In the genomic region with DNA sequence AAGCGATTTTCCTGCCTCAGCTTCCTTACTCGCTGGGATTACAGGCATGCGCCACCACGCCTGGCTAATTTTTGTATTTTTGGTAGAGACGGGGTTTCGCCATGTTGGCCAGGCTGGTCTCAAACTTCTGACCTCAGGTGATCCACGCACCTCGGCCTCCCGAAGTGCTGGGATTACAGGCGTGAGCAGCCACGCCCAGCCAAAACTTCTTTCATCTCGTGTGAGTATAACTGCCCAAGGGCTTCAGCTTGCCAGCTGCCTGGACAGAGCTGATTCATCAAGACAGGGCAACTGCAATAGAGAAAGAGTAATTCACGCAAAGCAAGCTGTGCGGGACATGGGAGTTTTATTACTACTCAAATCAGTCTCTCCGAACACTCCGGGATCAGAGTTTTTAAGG, we compare ENCODE assay signal across 12 cellular contexts. TPM values are rescaled to one million over a fixed set of nuclear protein-coding genes. Genes with fewer than 3 reads are reported as not detected.
"Had no signal": no experiment of that assay in that cellular context is flagged by ENCODE, and none has a peak within 500 bp of the region (broad histone marks: within the 10 kb centered on the region; RNA-seq: fewer than 3 reads in every experiment).

No MANE protein-coding gene starts in this region.

RNA-seq across cellular contexts. Expression of a gene that starts 57.4 kb away (rescaled TPM):
- total RNA-seq: subcutaneous adipose tissue, suprapubic skin, thoracic aorta, thyroid gland, tibial nerve, transverse colon, upper lobe of left lung, upper lobe of right lung, ureter, vagina had no signal
- polyA plus RNA-seq: stomach, urinary bladder had no signal
